7 cellular contexts compared by ENCODE assay signal in the genomic region with DNA sequence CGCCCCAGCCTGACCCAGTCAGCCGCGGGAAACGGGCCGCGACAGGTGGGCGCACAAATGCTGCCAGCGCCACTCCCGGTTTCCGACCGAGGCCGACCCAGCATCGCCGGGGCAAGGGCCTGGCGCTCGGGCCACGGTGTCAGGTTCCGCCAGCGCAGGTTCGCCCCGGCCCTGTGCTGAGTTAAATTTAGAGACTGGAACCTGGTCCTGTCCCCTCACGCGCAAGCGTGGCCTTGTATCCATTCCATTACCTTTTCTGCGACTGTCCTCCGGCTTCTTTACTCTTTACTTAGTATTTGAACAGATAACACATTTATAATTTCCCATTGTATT. TPM values are rescaled to one million over a fixed set of nuclear protein-coding genes. Genes with fewer than 3 reads are reported as not detected.
DNase-seq lines count a peak whose midpoint lies in the region; ATAC-seq, FAIRE-seq and TF ChIP-seq lines count a peak whose summit lies in the region.
"Had no signal": no experiment of that assay in that cellular context is flagged by ENCODE, and none has a peak within 500 bp of the region (broad histone marks: within the 10 kb centered on the region; RNA-seq: fewer than 3 reads in every experiment).

No MANE protein-coding gene starts in this region.

- ATAC-seq in pancreas (peak in 2 of 4 donors; percentile 0 to 2), GM18867 (IDR thresholded peaks at IDR 0.05; ENCODE audit: unreplicated experiment) (no peak)

- intact Hi-C loops in pancreas (cut with DNase I): no loop called here

- H3K27ac ChIP-seq in HUES48 (ENCODE audit: low read depth, low read length): no peak overlapping the region
- peak overlapping the region; percentile 72 to 92 for H3K27ac ChIP-seq in coronary artery
- H3K27ac ChIP-seq in pancreas: peak overlapping the region in 1 of 4 donors; percentile 12

- H3K9me3 ChIP-seq in HUES48 (ENCODE audit: control insufficient read depth, insufficient read depth, low read length) (no peaks in the 10 kb centered on the region), pancreas (no peaks in the 10 kb centered on the region)

- H3K4me1 ChIP-seq in HUES48 (ENCODE audit: control insufficient read depth, insufficient read depth, low read length) (peaks cover 6% of the 10 kb centered on the region), pancreas (peaks cover 0 to 8% (median 0%) of the 10 kb centered on the region in 3 donors)

- H3K27me3 ChIP-seq in HUES48 (ENCODE audit: control insufficient read depth, insufficient read depth, low read length): peaks cover 58% of the 10 kb centered on the region
- no peaks in the 10 kb centered on the region for H3K27me3 ChIP-seq in pancreas

- WGBS in pancreas, 2 donors: 6 to 7% methylated on average over 18 to 26 of the region's 26 CpGs

- FAIRE-seq in pancreas (lab: Jason Lieb, UNC): no peak
- FAIRE-seq: endometrium had no signal

- H3K4me3 ChIP-seq in HUES48 (ENCODE audit: low read depth, low read length): peak overlapping the region; percentile 97
- peak overlapping the region; percentile 82 for H3K4me3 ChIP-seq in coronary artery
- H3K4me3 ChIP-seq in pancreas: peak overlapping the region; percentile 21 to 70 (median 43)

- no peak for DNase-seq in coronary artery (ENCODE audit: low spot score)
- no peak for DNase-seq in pancreas
- DNase-seq in SIG-M5 (lab: John Stamatoyannopoulos, UW): no peak
- DNase-seq in occipital lobe (lab: John Stamatoyannopoulos, UW): no peak

- no peak overlapping the region for H3K9ac ChIP-seq in HUES48 (ENCODE audit: low read depth, low read length)

- no peak for TF ChIP-seq CTCF in coronary artery (IDR thresholded peaks at IDR 0.05)
- TF ChIP-seq CTCF in pancreas (IDR thresholded peaks at IDR 0.05): no peak

- H3K36me3 ChIP-seq in HUES48 (ENCODE audit: control insufficient read depth, insufficient read depth, low read length) (no peaks in the 10 kb centered on the region), pancreas (no peaks in the 10 kb centered on the region)

RNA-seq across cellular contexts. Expression of a gene that starts 0.4 kb away (rescaled TPM):
- total RNA-seq in pancreas (10 to 100 TPM in 1 of 6 donors, 1 to 10 TPM in 5; 1.9 to 11.1 (median 3.9) TPM), occipital lobe (0.78 TPM)
- 1 to 10 TPM; 2.4 to 3.0 TPM for polyA plus RNA-seq in pancreas

RNA-seq across cellular contexts. Expression of a gene that starts 17.7 kb away (rescaled TPM):
- total RNA-seq in pancreas (10 to 100 TPM; 11.4 to 22.1 (median 12.1) TPM), occipital lobe (11.9 TPM)
- 10 to 100 TPM; 17.3 to 28.7 TPM for polyA plus RNA-seq in pancreas

RNA-seq across cellular contexts. Expression of a gene that starts 38.3 kb away (rescaled TPM):
- total RNA-seq in pancreas: 1,000 to 10,000 TPM in 5 of 6 donors, 100 to 1,000 TPM in 1; 974 to 1,629 (median 1,266) TPM
- 1,000 to 10,000 TPM; 1,162 to 1,304 TPM for polyA plus RNA-seq in pancreas
- total RNA-seq in occipital lobe: 2,761 TPM

RNA-seq across cellular contexts. Expression of a gene that starts 55.6 kb away (rescaled TPM):
- total RNA-seq in pancreas (10 to 100 TPM in 1 of 6 donors, 1 to 10 TPM in 5; 5.6 to 10.4 (median 7.4) TPM), occipital lobe (10.8 TPM)
- polyA plus RNA-seq in pancreas: 10 to 100 TPM; 12.8 to 18.1 TPM

RNA-seq across cellular contexts. Expression of a gene that starts 58.0 kb away (rescaled TPM):
- total RNA-seq in pancreas (not detected), occipital lobe (not detected)
- polyA plus RNA-seq in pancreas: not detected

Comparison
In these comparisons a context has a peak if more than half of its experiments do, and no peak if none do; other contexts are left out.
1. H3K4me3 ChIP-seq: peak in every context shown above with its lines; median percentile 97 in HUES48; 82 in coronary artery; 43 in pancreas.